7 cellular contexts compared by ENCODE assay signal in genomic region chr7:44200699-44201461, GRCh38.
A peak's percentile ranks its signal among the peaks of the same experiment; 100 is the strongest.
DNase-seq lines count a peak whose midpoint lies in the region; ATAC-seq and FAIRE-seq lines count a peak whose summit lies in the region.

Gene YKT6 (plus strand): TSS chr7:44200978. CDS start chr7:44201136, 158 bp downstream.

- ATAC-seq in HG02981 (IDR thresholded peaks at IDR 0.05; ENCODE audit: unreplicated experiment): peak; percentile 99

- peak; percentile 99 for FAIRE-seq in GM18507 (lab: Jason Lieb, UNC)

- peak; percentile 99 for DNase-seq in GM18507 (ENCODE audit: extremely low spot score, insufficient read length, low read depth)
- peak; percentile 98 for DNase-seq in NCI-H2029 (lab: John Stamatoyannopoulos, UW)
- DNase-seq in T-helper 22 cell (ENCODE audit: low read depth): peak; percentile 88
- peak; percentile 97 for DNase-seq in astrocyte of the hippocampus (ENCODE audit: low read depth, low spot score)
- DNase-seq in hippocampal formation (lab: John Stamatoyannopoulos, UW): peak; percentile 87 to 89
- DNase-seq in retina: peak; percentile 93

Comparison
In these comparisons a context has a peak if more than half of its experiments do, and no peak if none do; other contexts are left out.
1. Peak in every context shown above with its lines: DNase-seq and ATAC-seq.